ENCODE assay signal across 18 cellular contexts in genomic region chr13:29136341-29136740, GRCh38.
DNase-seq lines count a peak whose midpoint lies in the region.
"Had no signal": no experiment of that assay in that cellular context is flagged by ENCODE, and none has a peak within 500 bp of the region (broad histone marks: within the 10 kb centered on the region; RNA-seq: fewer than 3 reads in every experiment).

No MANE protein-coding gene starts in this region.

- no peaks in the 10 kb centered on the region for H3K4me1 Mint-ChIP-seq in activated T-helper 2 cell treated with anti-CD3 and anti-CD28 coated beads, Interferon-gamma antibody, Interleukin-2, Interleukin-4, amounts not matched to agents 10 μg/mL and 5 μg/mL and 100 μg/mL, durations not matched to agents 14 hours and 24 hours and 36 hours (ENCODE audit: low read depth)
- H3K4me1 Mint-ChIP-seq: H9 had no signal

- no peak overlapping the region for H3K27ac Mint-ChIP-seq in activated T-helper 2 cell treated with anti-CD3 and anti-CD28 coated beads, Interferon-gamma antibody, Interleukin-2, Interleukin-4, amounts not matched to agents 10 μg/mL and 5 μg/mL and 100 μg/mL, durations not matched to agents 14 hours and 24 hours and 36 hours
- H3K27ac Mint-ChIP-seq: CD4-positive, alpha-beta memory T cell; GM23338; H9 had no signal

- no peak overlapping the region for H3K4me3 Mint-ChIP-seq in activated T-helper 2 cell treated with anti-CD3 and anti-CD28 coated beads, Interferon-gamma antibody, Interleukin-2, Interleukin-4, amounts not matched to agents 10 μg/mL and 5 μg/mL and 100 μg/mL, durations not matched to agents 14 hours and 24 hours and 36 hours (ENCODE audit: low read depth)
- H3K4me3 Mint-ChIP-seq: CD4-positive, alpha-beta memory T cell; GM23338; H9 had no signal

- H3K36me3 Mint-ChIP-seq in activated T-helper 2 cell treated with anti-CD3 and anti-CD28 coated beads, Interferon-gamma antibody, Interleukin-2, Interleukin-4, amounts not matched to agents 10 μg/mL and 5 μg/mL and 100 μg/mL, durations not matched to agents 14 hours and 24 hours and 36 hours (ENCODE audit: low read depth), result no peaks in the 10 kb centered on the region
- H3K36me3 Mint-ChIP-seq: CD4-positive, alpha-beta memory T cell had no signal

- H3K27me3 Mint-ChIP-seq in activated T-helper 2 cell treated with anti-CD3 and anti-CD28 coated beads, Interferon-gamma antibody, Interleukin-2, Interleukin-4, amounts not matched to agents 10 μg/mL and 5 μg/mL and 100 μg/mL, durations not matched to agents 14 hours and 24 hours and 36 hours (ENCODE audit: low read depth), result no peaks in the 10 kb centered on the region

- peak; percentile 41 for DNase-seq in EL
- peak; percentile 23 for DNase-seq in M059J (ENCODE audit: low read depth)
- peak; percentile 23 for DNase-seq in kidney tubule cell (ENCODE audit: low spot score)
- peak; percentile 1 for DNase-seq in renal cortical epithelial cell (ENCODE audit: low read depth)
- DNase-seq in AML-193 (lab: John Stamatoyannopoulos, UW), result no peak
- no peak for DNase-seq in activated T-helper 2 cell treated with anti-CD3 and anti-CD28 coated beads, Interferon-gamma antibody, Interleukin-2, Interleukin-4, amounts not matched to agents 10 μg/mL and 5 μg/mL and 100 μg/mL, durations not matched to agents 14 hours and 24 hours and 36 hours (ENCODE audit: low spot score)
- DNase-seq in NCI-H1105 (lab: John Stamatoyannopoulos, UW), result no peak
- DNase-seq: 8988T; ACHN; C1 segment of cervical spinal cord; Calu3; CD4-positive, alpha-beta memory T cell; COR-L47; DMS53; DND-41; GF-D8; H9 had no signal

- H3K9me3 Mint-ChIP-seq in activated T-helper 2 cell treated with anti-CD3 and anti-CD28 coated beads, Interferon-gamma antibody, Interleukin-2, Interleukin-4, amounts not matched to agents 10 μg/mL and 5 μg/mL and 100 μg/mL, durations not matched to agents 14 hours and 24 hours and 36 hours, result peaks cover 4% of the 10 kb centered on the region

- intact Hi-C loops in activated T-helper 2 cell treated with anti-CD3 and anti-CD28 coated beads, Interferon-gamma antibody, Interleukin-2, Interleukin-4, amounts not matched to agents 10 μg/mL and 5 μg/mL and 100 μg/mL, durations not matched to agents 14 hours and 24 hours and 36 hours (cut with micrococcal nuclease), result no loop called here

Comparison
In these comparisons a context has a peak if more than half of its experiments do, and no peak if none do; other contexts are left out.
1. DNase-seq: peak in EL (single experiment), M059J (single experiment), kidney tubule cell (single experiment) and renal cortical epithelial cell (single experiment); none in AML-193 (0 of 2), activated T-helper 2 cell treated with anti-CD3 and anti-CD28 coated beads, Interferon-gamma antibody, Interleukin-2, Interleukin-4, amounts not matched to agents 10 μg/mL and 5 μg/mL and 100 μg/mL, durations not matched to agents 14 hours and 24 hours and 36 hours (single experiment) and NCI-H1105 (single experiment).